ENCODE assay signal across 2 cellular contexts in genomic region chr4:129087516-129087915, GRCh38.
TF ChIP-seq lines count a peak whose summit lies in the region.

No MANE protein-coding gene starts in this region.

TF ChIP-seq in HepG2, 621 proteins besides CTCF, POLR2A, EP300 and RAD21:
- TF ChIP-seq GABPA (IDR thresholded peaks at IDR 0.05; ENCODE audit: low read depth, low read length) (no peak), GABPA (CRISPR knock-in tag; IDR thresholded peaks at IDR 0.05; ENCODE audit: low read depth) (no peak), ZNF362 (CRISPR knock-in tag; IDR thresholded peaks at IDR 0.05; ENCODE audit: borderline replicate concordance) (peak; percentile 69), RORA (CRISPR knock-in tag; IDR thresholded peaks at IDR 0.05) (no peak), CEBPG (CRISPR knock-in tag; IDR thresholded peaks at IDR 0.05) (0 out of 2 replicates have a peak, but pooled peaks have one; percentile 20)
TF ChIP-seq in HepG2: peak in this region for 2.

TF ChIP-seq in GM12878, 131 proteins besides CTCF, POLR2A, EP300 and RAD21:
- no peak for TF ChIP-seq RELB (IDR thresholded peaks at IDR 0.05; ENCODE audit: low read depth)
- no peak for TF ChIP-seq SP1 (IDR thresholded peaks at IDR 0.05; ENCODE audit: low read depth, low read length)
- TF ChIP-seq ATF2 (IDR thresholded peaks at IDR 0.05; ENCODE audit: low read length): no peak
- no peak for TF ChIP-seq MLLT1 (IDR thresholded peaks at IDR 0.05)
- no peak for TF ChIP-seq SREBF2 (IDR thresholded peaks at IDR 0.05; ENCODE audit: low read length)
- TF ChIP-seq POU2F2 (IDR thresholded peaks at IDR 0.05; ENCODE audit: borderline replicate concordance, low read depth, low read length): no peak
- TF ChIP-seq RFX5 (IDR thresholded peaks at IDR 0.05; ENCODE audit: low read depth, low read length): no peak
- no peak for TF ChIP-seq BHLHE40 (IDR thresholded peaks at IDR 0.05; ENCODE audit: borderline replicate concordance in 1 of 2, low read depth in 2 of 2, low read length in 1 of 2)
- TF ChIP-seq NFYA (IDR thresholded peaks at IDR 0.05; ENCODE audit: borderline replicate concordance, low read depth, low read length): no peak
- no peak for TF ChIP-seq BCL11A (IDR thresholded peaks at IDR 0.05; ENCODE audit: low read depth, low read length)
- TF ChIP-seq SMAD5 (IDR thresholded peaks at IDR 0.05; ENCODE audit: low read depth): no peak
- TF ChIP-seq ZNF207 (IDR thresholded peaks at IDR 0.05; ENCODE audit: borderline replicate concordance): no peak
- TF ChIP-seq BMI1 (IDR thresholded peaks at IDR 0.05; ENCODE audit: borderline replicate concordance): no peak
- TF ChIP-seq SREBF1 (IDR thresholded peaks at IDR 0.05; ENCODE audit: low read length): no peak
- TF ChIP-seq MTA2 (IDR thresholded peaks at IDR 0.05; ENCODE audit: low read depth): no peak
TF ChIP-seq in GM12878: peak in this region for 0.
